In the genomic region with DNA sequence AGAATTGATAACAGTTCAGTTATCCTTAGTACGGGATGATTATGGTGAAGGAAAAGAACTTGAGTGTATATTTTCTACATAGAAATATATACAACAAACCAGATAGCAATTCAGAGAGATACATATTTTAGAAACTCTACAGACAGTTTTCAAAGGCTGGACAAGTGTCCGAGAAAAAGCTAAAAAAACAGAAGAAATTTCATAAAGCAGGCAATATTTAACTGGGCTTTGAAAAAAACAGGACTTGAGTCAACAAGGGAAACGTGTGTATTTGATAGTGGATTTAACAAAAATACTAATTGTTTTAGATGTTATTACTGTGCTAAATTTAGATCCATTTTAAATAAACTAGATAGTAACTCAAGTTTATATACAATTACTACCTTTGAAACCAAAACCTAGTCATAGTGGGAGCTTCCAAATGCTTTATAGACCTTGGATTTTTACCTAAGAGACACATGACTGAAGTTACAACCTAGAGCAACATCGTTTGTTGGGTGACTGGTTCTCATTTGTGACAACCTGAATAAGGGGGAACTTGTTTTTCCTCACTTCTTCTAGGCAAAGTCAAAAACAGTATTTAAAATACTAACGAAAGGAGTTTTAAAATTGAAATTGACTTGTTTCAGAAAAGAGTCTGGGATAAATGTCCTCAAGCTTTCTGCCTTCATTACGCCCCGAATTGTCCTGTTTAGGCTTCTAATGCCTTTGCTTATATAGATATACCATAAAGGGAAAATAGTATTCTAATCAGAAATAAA, we compare ENCODE assay signal across 8 cellular contexts.
DNase-seq lines count a peak whose midpoint lies in the region; TF ChIP-seq lines count a peak whose summit lies in the region.

No MANE protein-coding gene starts in this region.

- TF ChIP-seq EP300 in suprapubic skin (IDR thresholded peaks at IDR 0.05) = no peak

- no peaks in the 10 kb centered on the region for H3K27me3 ChIP-seq in SJSA1 (replicated peaks)
- no peaks in the 10 kb centered on the region for H3K27me3 ChIP-seq in iPS-18a (ENCODE audit: control insufficient read depth, insufficient read depth, low read length)
- no peaks in the 10 kb centered on the region for H3K27me3 ChIP-seq in suprapubic skin

- H3K9me3 ChIP-seq in SJSA1 (replicated peaks) = no peaks in the 10 kb centered on the region
- no peaks in the 10 kb centered on the region for H3K9me3 ChIP-seq in iPS-18a (ENCODE audit: control insufficient read depth, low read depth, low read length)
- H3K9me3 ChIP-seq in suprapubic skin = no peaks in the 10 kb centered on the region

- H3K36me3 ChIP-seq in SJSA1 (peaks cover 5% of the 10 kb centered on the region), iPS-18a (ENCODE audit: control insufficient read depth, low read depth, low read length) (no peaks in the 10 kb centered on the region), suprapubic skin (no peaks in the 10 kb centered on the region)

- H3K27ac ChIP-seq in SJSA1 = peak overlapping the region; percentile 96
- peak overlapping the region; percentile 56 for H3K27ac ChIP-seq in iPS-18a (ENCODE audit: low read length)
- peak overlapping the region; percentile 87 for H3K27ac ChIP-seq in suprapubic skin

- H3K4me3 ChIP-seq in SJSA1 (peak overlapping the region; percentile 45), iPS-18a (ENCODE audit: low read length) (peak overlapping the region; percentile 86), suprapubic skin (peak overlapping the region; percentile 65)

- TF ChIP-seq POLR2A in suprapubic skin (IDR thresholded peaks at IDR 0.05) = no peak

- WGBS in suprapubic skin = 41% methylated on average over 7 of the region's 7 CpGs

- TF ChIP-seq CTCF in suprapubic skin (IDR thresholded peaks at IDR 0.05) = no peak

- H3K4me1 ChIP-seq in SJSA1 (replicated peaks) (peaks cover 52% of the 10 kb centered on the region), iPS-18a (ENCODE audit: control insufficient read depth, low read depth, low read length) (peaks cover 30% of the 10 kb centered on the region), suprapubic skin (peaks cover 28% of the 10 kb centered on the region)

- DNase-seq in DMS 273 (lab: John Stamatoyannopoulos, UW; ENCODE audit: unreplicated experiment) (peak; percentile 36), DMS 273 treated with DMSO at 0.1 percent for 48 hours (lab: John Stamatoyannopoulos, UW) (no peak), SJSA1 (ENCODE audit: low read depth in 1 of 2, low spot score in 2 of 2) (no peak), suprapubic skin (ENCODE audit: low spot score in 2 of 2) (no peak), H4 (ENCODE audit: low spot score) (no peak), hippocampal formation (lab: John Stamatoyannopoulos, UW) (no peak), NCI-H446 (lab: John Stamatoyannopoulos, UW) (no peak)

- peak overlapping the region; percentile 98 for H3K9ac ChIP-seq in iPS-18a (ENCODE audit: low read length)
